In the genomic region with DNA sequence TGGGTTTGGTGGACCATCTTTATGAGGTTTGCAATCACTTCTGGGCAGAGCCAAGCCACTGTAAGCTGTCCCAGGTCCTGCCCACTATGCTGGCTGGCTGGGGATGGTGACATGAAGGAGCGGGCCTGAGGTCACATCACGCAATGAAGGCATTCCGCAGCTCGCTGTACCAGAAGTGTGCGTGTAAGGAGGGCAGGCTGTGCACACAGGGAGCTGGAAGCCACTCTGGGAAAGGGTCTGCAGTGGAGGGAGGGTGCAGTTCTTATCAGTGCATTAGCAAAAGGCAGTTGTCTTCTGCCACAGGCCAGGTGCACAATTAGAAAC, we compare ENCODE assay signal across 3 cellular contexts.
TF ChIP-seq lines count a peak whose summit lies in the region.

No MANE protein-coding gene starts in this region.

TF ChIP-seq in A549, 52 proteins besides CTCF, POLR2A, EP300 and RAD21:
- no peak for TF ChIP-seq RCOR1 (IDR thresholded peaks at IDR 0.05; ENCODE audit: low read depth, low read length)
- TF ChIP-seq, protein P1, sequence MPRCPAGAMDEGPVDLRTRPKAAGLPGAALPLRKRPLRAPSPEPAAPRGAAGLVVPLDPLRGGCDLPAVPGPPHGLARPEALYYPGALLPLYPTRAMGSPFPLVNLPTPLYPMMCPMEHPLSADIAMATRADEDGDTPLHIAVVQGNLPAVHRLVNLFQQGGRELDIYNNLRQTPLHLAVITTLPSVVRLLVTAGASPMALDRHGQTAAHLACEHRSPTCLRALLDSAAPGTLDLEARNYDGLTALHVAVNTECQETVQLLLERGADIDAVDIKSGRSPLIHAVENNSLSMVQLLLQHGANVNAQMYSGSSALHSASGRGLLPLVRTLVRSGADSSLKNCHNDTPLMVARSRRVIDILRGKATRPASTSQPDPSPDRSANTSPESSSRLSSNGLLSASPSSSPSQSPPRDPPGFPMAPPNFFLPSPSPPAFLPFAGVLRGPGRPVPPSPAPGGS (IDR thresholded peaks at IDR 0.05): no peak
- TF ChIP-seq CHD2 (IDR thresholded peaks at IDR 0.05; ENCODE audit: low read length, partially characterized antibody): no peak
- TF ChIP-seq NPAS2 (CRISPR knock-in tag; IDR thresholded peaks at IDR 0.05; ENCODE audit: borderline replicate concordance): no peak
- no peak for TF ChIP-seq FOSL2 (IDR thresholded peaks at IDR 0.05)
- TF ChIP-seq FOSL2 (CRISPR knock-in tag; IDR thresholded peaks at IDR 0.05): no peak
- TF ChIP-seq, protein P2, sequence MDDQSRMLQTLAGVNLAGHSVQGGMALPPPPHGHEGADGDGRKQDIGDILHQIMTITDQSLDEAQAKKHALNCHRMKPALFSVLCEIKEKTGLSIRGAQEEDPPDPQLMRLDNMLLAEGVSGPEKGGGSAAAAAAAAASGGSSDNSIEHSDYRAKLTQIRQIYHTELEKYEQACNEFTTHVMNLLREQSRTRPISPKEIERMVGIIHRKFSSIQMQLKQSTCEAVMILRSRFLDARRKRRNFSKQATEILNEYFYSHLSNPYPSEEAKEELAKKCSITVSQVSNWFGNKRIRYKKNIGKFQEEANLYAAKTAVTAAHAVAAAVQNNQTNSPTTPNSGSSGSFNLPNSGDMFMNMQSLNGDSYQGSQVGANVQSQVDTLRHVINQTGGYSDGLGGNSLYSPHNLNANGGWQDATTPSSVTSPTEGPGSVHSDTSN (IDR thresholded peaks at IDR 0.05): no peak
- TF ChIP-seq ZSCAN20 (CRISPR knock-in tag; IDR thresholded peaks at IDR 0.05): no peak
- TF ChIP-seq MAFK (IDR thresholded peaks at IDR 0.05; ENCODE audit: partially characterized antibody): no peak
- no peak for TF ChIP-seq HEYL (CRISPR knock-in tag; IDR thresholded peaks at IDR 0.05)
- no peak for TF ChIP-seq CEBPB (IDR thresholded peaks at IDR 0.05)

TF ChIP-seq in HEK293, 187 proteins besides CTCF, POLR2A, EP300 and RAD21:
- TF ChIP-seq HOXC10 (CRISPR knock-in tag; IDR thresholded peaks at IDR 0.05): no peak
- TF ChIP-seq ZNF354C (tag by site-specific recombination; IDR thresholded peaks at IDR 0.05; ENCODE audit: borderline replicate concordance, low read depth): no peak
- TF ChIP-seq, protein P3, sequence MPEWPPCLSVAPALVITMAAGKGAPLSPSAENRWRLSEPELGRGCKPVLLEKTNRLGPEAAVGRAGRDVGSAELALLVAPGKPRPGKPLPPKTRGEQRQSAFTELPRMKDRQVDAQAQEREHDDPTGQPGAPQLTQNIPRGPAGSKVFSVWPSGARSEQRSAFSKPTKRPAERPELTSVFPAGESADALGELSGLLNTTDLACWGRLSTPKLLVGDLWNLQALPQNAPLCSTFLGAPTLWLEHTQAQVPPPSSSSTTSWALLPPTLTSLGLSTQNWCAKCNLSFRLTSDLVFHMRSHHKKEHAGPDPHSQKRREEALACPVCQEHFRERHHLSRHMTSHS (tag by site-specific recombination; IDR thresholded peaks at IDR 0.05): no peak
- 0 out of 2 replicates have a peak, but pooled peaks have one; percentile 22 for TF ChIP-seq ZNF239 (tag by site-specific recombination; IDR thresholded peaks at IDR 0.05)

TF ChIP-seq in H1, 55 proteins besides CTCF, POLR2A, EP300 and RAD21:
- no peak for TF ChIP-seq SIN3A (conservative IDR thresholded peaks at IDR 0.05 in 1 of 2, IDR thresholded peaks at IDR 0.05 in 1 of 2; ENCODE audit: low read depth in 1 of 2, low read length in 2 of 2)
- TF ChIP-seq RFX5 (IDR thresholded peaks at IDR 0.05; ENCODE audit: borderline replicate concordance, low read depth, low read length): no peak
- no peak for TF ChIP-seq KDM1A (IDR thresholded peaks at IDR 0.05; ENCODE audit: borderline replicate concordance, low read length)
- TF ChIP-seq RBBP5 (IDR thresholded peaks at IDR 0.05; ENCODE audit: borderline replicate concordance, low read depth, low read length): no peak
- no peak for TF ChIP-seq TEAD4 (IDR thresholded peaks at IDR 0.05; ENCODE audit: low read depth, low read length)
- no peak for TF ChIP-seq SRF (IDR thresholded peaks at IDR 0.05; ENCODE audit: low read depth, low read length)
- no peak for TF ChIP-seq FOSL1 (IDR thresholded peaks at IDR 0.05; ENCODE audit: insufficient read depth, low read depth, low read length)
- no peak for TF ChIP-seq TBP (IDR thresholded peaks at IDR 0.05; ENCODE audit: low read depth, low read length)
- no peak for TF ChIP-seq BCL11A (IDR thresholded peaks at IDR 0.05; ENCODE audit: low read depth in 2 of 2, low read length in 2 of 2)
- TF ChIP-seq, protein P4, sequence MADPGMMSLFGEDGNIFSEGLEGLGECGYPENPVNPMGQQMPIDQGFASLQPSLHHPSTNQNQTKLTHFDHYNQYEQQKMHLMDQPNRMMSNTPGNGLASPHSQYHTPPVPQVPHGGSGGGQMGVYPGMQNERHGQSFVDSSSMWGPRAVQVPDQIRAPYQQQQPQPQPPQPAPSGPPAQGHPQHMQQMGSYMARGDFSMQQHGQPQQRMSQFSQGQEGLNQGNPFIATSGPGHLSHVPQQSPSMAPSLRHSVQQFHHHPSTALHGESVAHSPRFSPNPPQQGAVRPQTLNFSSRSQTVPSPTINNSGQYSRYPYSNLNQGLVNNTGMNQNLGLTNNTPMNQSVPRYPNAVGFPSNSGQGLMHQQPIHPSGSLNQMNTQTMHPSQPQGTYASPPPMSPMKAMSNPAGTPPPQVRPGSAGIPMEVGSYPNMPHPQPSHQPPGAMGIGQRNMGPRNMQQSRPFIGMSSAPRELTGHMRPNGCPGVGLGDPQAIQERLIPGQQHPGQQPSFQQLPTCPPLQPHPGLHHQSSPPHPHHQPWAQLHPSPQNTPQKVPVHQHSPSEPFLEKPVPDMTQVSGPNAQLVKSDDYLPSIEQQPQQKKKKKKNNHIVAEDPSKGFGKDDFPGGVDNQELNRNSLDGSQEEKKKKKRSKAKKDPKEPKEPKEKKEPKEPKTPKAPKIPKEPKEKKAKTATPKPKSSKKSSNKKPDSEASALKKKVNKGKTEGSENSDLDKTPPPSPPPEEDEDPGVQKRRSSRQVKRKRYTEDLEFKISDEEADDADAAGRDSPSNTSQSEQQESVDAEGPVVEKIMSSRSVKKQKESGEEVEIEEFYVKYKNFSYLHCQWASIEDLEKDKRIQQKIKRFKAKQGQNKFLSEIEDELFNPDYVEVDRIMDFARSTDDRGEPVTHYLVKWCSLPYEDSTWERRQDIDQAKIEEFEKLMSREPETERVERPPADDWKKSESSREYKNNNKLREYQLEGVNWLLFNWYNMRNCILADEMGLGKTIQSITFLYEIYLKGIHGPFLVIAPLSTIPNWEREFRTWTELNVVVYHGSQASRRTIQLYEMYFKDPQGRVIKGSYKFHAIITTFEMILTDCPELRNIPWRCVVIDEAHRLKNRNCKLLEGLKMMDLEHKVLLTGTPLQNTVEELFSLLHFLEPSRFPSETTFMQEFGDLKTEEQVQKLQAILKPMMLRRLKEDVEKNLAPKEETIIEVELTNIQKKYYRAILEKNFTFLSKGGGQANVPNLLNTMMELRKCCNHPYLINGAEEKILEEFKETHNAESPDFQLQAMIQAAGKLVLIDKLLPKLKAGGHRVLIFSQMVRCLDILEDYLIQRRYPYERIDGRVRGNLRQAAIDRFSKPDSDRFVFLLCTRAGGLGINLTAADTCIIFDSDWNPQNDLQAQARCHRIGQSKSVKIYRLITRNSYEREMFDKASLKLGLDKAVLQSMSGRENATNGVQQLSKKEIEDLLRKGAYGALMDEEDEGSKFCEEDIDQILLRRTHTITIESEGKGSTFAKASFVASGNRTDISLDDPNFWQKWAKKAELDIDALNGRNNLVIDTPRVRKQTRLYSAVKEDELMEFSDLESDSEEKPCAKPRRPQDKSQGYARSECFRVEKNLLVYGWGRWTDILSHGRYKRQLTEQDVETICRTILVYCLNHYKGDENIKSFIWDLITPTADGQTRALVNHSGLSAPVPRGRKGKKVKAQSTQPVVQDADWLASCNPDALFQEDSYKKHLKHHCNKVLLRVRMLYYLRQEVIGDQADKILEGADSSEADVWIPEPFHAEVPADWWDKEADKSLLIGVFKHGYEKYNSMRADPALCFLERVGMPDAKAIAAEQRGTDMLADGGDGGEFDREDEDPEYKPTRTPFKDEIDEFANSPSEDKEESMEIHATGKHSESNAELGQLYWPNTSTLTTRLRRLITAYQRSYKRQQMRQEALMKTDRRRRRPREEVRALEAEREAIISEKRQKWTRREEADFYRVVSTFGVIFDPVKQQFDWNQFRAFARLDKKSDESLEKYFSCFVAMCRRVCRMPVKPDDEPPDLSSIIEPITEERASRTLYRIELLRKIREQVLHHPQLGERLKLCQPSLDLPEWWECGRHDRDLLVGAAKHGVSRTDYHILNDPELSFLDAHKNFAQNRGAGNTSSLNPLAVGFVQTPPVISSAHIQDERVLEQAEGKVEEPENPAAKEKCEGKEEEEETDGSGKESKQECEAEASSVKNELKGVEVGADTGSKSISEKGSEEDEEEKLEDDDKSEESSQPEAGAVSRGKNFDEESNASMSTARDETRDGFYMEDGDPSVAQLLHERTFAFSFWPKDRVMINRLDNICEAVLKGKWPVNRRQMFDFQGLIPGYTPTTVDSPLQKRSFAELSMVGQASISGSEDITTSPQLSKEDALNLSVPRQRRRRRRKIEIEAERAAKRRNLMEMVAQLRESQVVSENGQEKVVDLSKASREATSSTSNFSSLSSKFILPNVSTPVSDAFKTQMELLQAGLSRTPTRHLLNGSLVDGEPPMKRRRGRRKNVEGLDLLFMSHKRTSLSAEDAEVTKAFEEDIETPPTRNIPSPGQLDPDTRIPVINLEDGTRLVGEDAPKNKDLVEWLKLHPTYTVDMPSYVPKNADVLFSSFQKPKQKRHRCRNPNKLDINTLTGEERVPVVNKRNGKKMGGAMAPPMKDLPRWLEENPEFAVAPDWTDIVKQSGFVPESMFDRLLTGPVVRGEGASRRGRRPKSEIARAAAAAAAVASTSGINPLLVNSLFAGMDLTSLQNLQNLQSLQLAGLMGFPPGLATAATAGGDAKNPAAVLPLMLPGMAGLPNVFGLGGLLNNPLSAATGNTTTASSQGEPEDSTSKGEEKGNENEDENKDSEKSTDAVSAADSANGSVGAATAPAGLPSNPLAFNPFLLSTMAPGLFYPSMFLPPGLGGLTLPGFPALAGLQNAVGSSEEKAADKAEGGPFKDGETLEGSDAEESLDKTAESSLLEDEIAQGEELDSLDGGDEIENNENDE (IDR thresholded peaks at IDR 0.05; ENCODE audit: insufficient replicate concordance, low read length): no peak
- no peak for TF ChIP-seq HDAC6 (IDR thresholded peaks at IDR 0.05; ENCODE audit: low read depth, low read length)
- TF ChIP-seq RNF2 (IDR thresholded peaks at IDR 0.05; ENCODE audit: borderline replicate concordance, low read depth, low read length, missing control alignments, poor library complexity, severe bottlenecking): no peak
- no peak for TF ChIP-seq TAF7 (optimal IDR thresholded peaks at IDR 0.05; ENCODE audit: borderline replicate concordance, low read depth, low read length)
- no peak for TF ChIP-seq CBX5 (IDR thresholded peaks at IDR 0.05; ENCODE audit: low read depth, low read length)
